In the genomic region with DNA sequence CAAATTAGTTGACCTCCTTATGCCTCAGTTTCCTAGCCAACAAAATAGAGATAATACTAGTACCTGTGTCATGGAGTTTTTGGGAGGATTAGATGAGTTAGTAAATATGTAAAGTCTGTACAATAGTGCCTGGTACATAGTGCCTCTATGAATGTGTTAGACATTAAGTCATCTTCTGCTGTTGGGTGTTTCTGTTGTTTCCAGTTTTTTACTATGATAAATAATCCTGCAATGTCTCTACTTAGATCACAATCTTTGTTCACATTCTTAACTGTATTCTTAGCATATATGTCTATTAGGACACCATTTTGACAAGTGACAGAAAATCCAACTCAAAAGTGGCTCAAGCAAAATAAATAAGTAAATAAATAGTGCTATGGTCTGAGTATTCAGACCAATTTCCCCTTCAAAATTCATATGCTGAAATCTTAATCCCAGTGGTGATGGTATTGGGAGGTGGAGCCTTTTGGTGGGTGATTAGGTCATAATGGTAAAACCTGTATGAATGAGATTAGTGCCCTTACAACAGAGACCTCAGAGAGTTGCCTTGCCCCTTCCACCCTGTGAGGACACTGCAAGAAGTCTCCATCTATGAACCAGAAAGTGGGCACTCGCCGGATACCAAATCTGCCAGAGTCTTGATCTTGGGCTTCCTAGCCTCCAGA, we compare ENCODE assay signal across 7 cellular contexts.
"Had no signal": no experiment of that assay in that cellular context is flagged by ENCODE, and none has a peak within 500 bp of the region (broad histone marks: within the 10 kb centered on the region; RNA-seq: fewer than 3 reads in every experiment).

No MANE protein-coding gene starts in this region.

- H3K4me1 ChIP-seq: HAP-1 had no signal

- H3K27ac ChIP-seq: GM23248 had no signal

- H3K36me3 ChIP-seq: HAP-1 had no signal

- H3K9ac ChIP-seq: GM23248 had no signal

- ATAC-seq: HCT116 had no signal

- H2AFZ ChIP-seq: GM23248 had no signal

- H3K9me3 ChIP-seq: HAP-1 had no signal

- H3K4me3 ChIP-seq: GM23248, HAP-1 had no signal

- DNase-seq: GM23248, GOT3, H7, HFFc6, KBM-7 had no signal
